In genomic region chr6:41548098-41548840, GRCh38 we compare ENCODE assay signal across 8 cellular contexts. TPM values are rescaled to one million over a fixed set of nuclear protein-coding genes. Genes with fewer than 3 reads are reported as not detected.
DNase-seq lines count a peak whose midpoint lies in the region; ATAC-seq and TF ChIP-seq lines count a peak whose summit lies in the region.

No MANE protein-coding gene starts in this region.

- peaks cover 1% of the 10 kb centered on the region for H3K36me3 ChIP-seq in kidney epithelial cell (ENCODE audit: control insufficient read depth, insufficient read depth, low read length)

- H3K9me3 Mint-ChIP-seq in IgD-negative memory B cell = no peaks in the 10 kb centered on the region

- no peaks in the 10 kb centered on the region for H3K36me3 Mint-ChIP-seq in IgD-negative memory B cell

- H3K27ac Mint-ChIP-seq in IgD-negative memory B cell = peak overlapping the region in 2 of 3 donors; percentile 61 to 62

- DNase-seq in activated gamma-delta T cell treated with Interleukin-2 at 50 U/mL for 16 hours = peak; percentile 27
- DNase-seq in kidney epithelial cell (ENCODE audit: low read depth) = no peak
- peak; percentile 43 for DNase-seq in stimulated activated CD8-positive, alpha-beta memory T cell treated with anti-CD3 and anti-CD28 coated beads, Interleukin-4, amount 100 ng/mL, for 24 hours (ENCODE audit: low read depth)
- DNase-seq in sciatic nerve (ENCODE audit: low spot score) = no peak
- no peak for DNase-seq in NCI-H2196 (lab: John Stamatoyannopoulos, UW; ENCODE audit: unreplicated experiment)
- DNase-seq in ecto neural progenitor cell (ENCODE audit: low spot score) = no peak
- DNase-seq in SW480 (ENCODE audit: low spot score) = no peak

- TF ChIP-seq CTCF in kidney epithelial cell (IDR thresholded peaks at IDR 0.05; ENCODE audit: insufficient read depth, low read length, poor library complexity, severe bottlenecking) = no peak

- peak overlapping the region; percentile 91 for H3K4me3 ChIP-seq in kidney epithelial cell (ENCODE audit: low read depth, low read length)

- H3K4me3 Mint-ChIP-seq in IgD-negative memory B cell = peak overlapping the region; percentile 80 to 98 (median 96)

- peaks cover 7% of the 10 kb centered on the region for H3K27me3 Mint-ChIP-seq in IgD-negative memory B cell

- intact Hi-C loops in sciatic nerve (cut with DNase I) = no loop called here

- H3K4me1 Mint-ChIP-seq in IgD-negative memory B cell = peaks cover 10 to 22% (median 20%) of the 10 kb centered on the region in 3 donors

- H3K27me3 ChIP-seq in kidney epithelial cell (ENCODE audit: control insufficient read depth, insufficient read depth, low read length) = no peaks in the 10 kb centered on the region

- ATAC-seq in sciatic nerve = no peak

RNA-seq across cellular contexts. Expression of gene FOXP4, which starts 2.1 kb away (rescaled TPM):
- 2.6 TPM for polyA plus RNA-seq in IgD-negative memory B cell
- total RNA-seq in kidney epithelial cell (22.4 and 30.3 TPM in 2 replicates), sciatic nerve (39.2 TPM)

Comparison
In these comparisons a context has a peak if more than half of its experiments do, and no peak if none do; other contexts are left out.
1. DNase-seq: peak in activated gamma-delta T cell treated with Interleukin-2 at 50 U/mL for 16 hours (single experiment) and stimulated activated CD8-positive, alpha-beta memory T cell treated with anti-CD3 and anti-CD28 coated beads, Interleukin-4, amount 100 ng/mL, for 24 hours (single experiment); none in kidney epithelial cell (single experiment), sciatic nerve (single experiment), NCI-H2196 (single experiment), ecto neural progenitor cell (single experiment) and SW480 (single experiment).